10 cellular contexts compared by ENCODE assay signal in genomic region chr7:84196007-84196551, GRCh38. TPM values are rescaled to one million over a fixed set of nuclear protein-coding genes. Genes with fewer than 3 reads are reported as not detected.
DNase-seq lines count a peak whose midpoint lies in the region; ATAC-seq, FAIRE-seq and TF ChIP-seq lines count a peak whose summit lies in the region.
"Had no signal": no experiment of that assay in that cellular context is flagged by ENCODE, and none has a peak within 500 bp of the region (broad histone marks: within the 10 kb centered on the region; RNA-seq: fewer than 3 reads in every experiment).

No MANE protein-coding gene starts in this region.

- no peaks in the 10 kb centered on the region for H4K20me1 ChIP-seq in astrocyte (ENCODE audit: insufficient read depth, low read length)
- H4K20me1 ChIP-seq: BLaER1 had no signal

- no peak overlapping the region for H3K27ac Mint-ChIP-seq in activated CD4-positive, alpha-beta T cell treated with anti-CD3 and anti-CD28 coated beads for 36 hours
- H3K27ac Mint-ChIP-seq in activated CD4-positive, alpha-beta T cell treated with anti-CD3 and anti-CD28 coated beads, Interleukin-2, amount 10 ng/mL, durations not matched to agents 24 days and 14 days = no peak overlapping the region
- H3K27ac Mint-ChIP-seq in astrocyte (ENCODE audit: unreplicated experiment) = peak overlapping the region; percentile 83

- no peak overlapping the region for H3K4me3 Mint-ChIP-seq in activated CD4-positive, alpha-beta T cell treated with anti-CD3 and anti-CD28 coated beads for 36 hours
- no peak overlapping the region for H3K4me3 Mint-ChIP-seq in activated CD4-positive, alpha-beta T cell treated with anti-CD3 and anti-CD28 coated beads, Interleukin-2, amount 10 ng/mL, durations not matched to agents 24 days and 14 days
- peak overlapping the region; percentile 96 for H3K4me3 Mint-ChIP-seq in astrocyte (ENCODE audit: unreplicated experiment)

- peak overlapping the region; percentile 92 for H3K9ac ChIP-seq in astrocyte (ENCODE audit: low read length)
- no peak overlapping the region for H3K9ac ChIP-seq in iPS-18a (ENCODE audit: low read length)
- peak overlapping the region in 4 of 5 donors; percentile 3 to 73 (median 51) for H3K9ac ChIP-seq in subcutaneous abdominal adipose tissue (ENCODE audit: low read length in 5 of 5)
- H3K9ac ChIP-seq: BLaER1 had no signal

- H3K36me3 ChIP-seq in astrocyte (ENCODE audit: insufficient read depth, low read length) (no peaks in the 10 kb centered on the region), iPS-18a (ENCODE audit: control insufficient read depth, low read depth, low read length) (no peaks in the 10 kb centered on the region), subcutaneous abdominal adipose tissue (ENCODE audit: control insufficient read depth in 5 of 5, insufficient read depth in 5 of 5, low read length in 5 of 5) (no peaks in the 10 kb centered on the region)
- H3K36me3 ChIP-seq: BLaER1 had no signal

- H3K27ac ChIP-seq in astrocyte (ENCODE audit: low read depth, low read length) (peak overlapping the region; percentile 74), iPS-18a (ENCODE audit: low read length) (peak overlapping the region; percentile 46), subcutaneous abdominal adipose tissue (ENCODE audit: low read depth, low read length) (peak overlapping the region; percentile 13)
- H3K27ac ChIP-seq: BLaER1 had no signal

- ATAC-seq in activated CD4-positive, alpha-beta T cell treated with anti-CD3 and anti-CD28 coated beads for 36 hours = no peak
- ATAC-seq in GM18858 (IDR thresholded peaks at IDR 0.05; ENCODE audit: unreplicated experiment) = no peak

- H3K9me3 ChIP-seq in astrocyte (ENCODE audit: insufficient read depth, low read depth, low read length) (no peaks in the 10 kb centered on the region), iPS-18a (ENCODE audit: control insufficient read depth, low read depth, low read length) (no peaks in the 10 kb centered on the region), subcutaneous abdominal adipose tissue (ENCODE audit: control insufficient read depth in 5 of 5, low read length in 5 of 5) (no peaks in the 10 kb centered on the region)
- H3K9me3 ChIP-seq: BLaER1 had no signal

- H3K4me1 ChIP-seq in astrocyte (ENCODE audit: insufficient read depth, low read length) = peaks cover 17% of the 10 kb centered on the region
- H3K4me1 ChIP-seq in iPS-18a (ENCODE audit: control insufficient read depth, low read depth, low read length) = peaks cover 60% of the 10 kb centered on the region
- peaks cover 2 to 34% (median 16%) of the 10 kb centered on the region in 5 donors for H3K4me1 ChIP-seq in subcutaneous abdominal adipose tissue (ENCODE audit: control insufficient read depth in 5 of 5, insufficient read depth in 5 of 5, low read length in 5 of 5)
- H3K4me1 ChIP-seq: BLaER1 had no signal

- no peak for TF ChIP-seq CTCF in astrocyte (IDR thresholded peaks at IDR 0.05; ENCODE audit: insufficient read depth, low read depth, low read length)

- intact Hi-C loops in activated CD4-positive, alpha-beta T cell treated with anti-CD3 and anti-CD28 coated beads for 36 hours (cut with DNase I, micrococcal nuclease) = no loop called here
- intact Hi-C loops in activated CD4-positive, alpha-beta T cell treated with anti-CD3 and anti-CD28 coated beads, Interleukin-2, amount 10 ng/mL, durations not matched to agents 24 days and 14 days (cut with micrococcal nuclease) = no loop called here

- peak; percentile 7 for DNase-seq in activated CD4-positive, alpha-beta T cell treated with anti-CD3 and anti-CD28 coated beads for 36 hours
- DNase-seq in activated CD4-positive, alpha-beta T cell treated with anti-CD3 and anti-CD28 coated beads, Interleukin-2, amount 10 ng/mL, durations not matched to agents 24 days and 14 days = no peak
- peak; percentile 78 for DNase-seq in astrocyte (ENCODE audit: low read depth)
- DNase-seq in hepatic stellate cell (ENCODE audit: low spot score) = no peak
- no peak for DNase-seq in activated CD4-positive, alpha-beta T cell treated with anti-CD3 and anti-CD28 coated beads for 4 hours
- DNase-seq: activated CD4-positive, alpha-beta T cell treated with anti-CD3 and anti-CD28 coated beads, Interleukin-2, amount 50 U/mL, for 1 hour had no signal

- H3K4me3 ChIP-seq in astrocyte (ENCODE audit: insufficient read depth, low read depth, low read length) = peak overlapping the region; percentile 53
- H3K4me3 ChIP-seq in iPS-18a (ENCODE audit: low read length) = peak overlapping the region; percentile 96
- H3K4me3 ChIP-seq in subcutaneous abdominal adipose tissue (ENCODE audit: low read depth in 1 of 5, low read length in 5 of 5) = peak overlapping the region; percentile 63 to 86 (median 70)
- H3K4me3 ChIP-seq: BLaER1 had no signal

- H3K27me3 ChIP-seq in astrocyte (ENCODE audit: insufficient read depth, low read length) (no peaks in the 10 kb centered on the region), iPS-18a (ENCODE audit: control insufficient read depth, insufficient read depth, low read length) (no peaks in the 10 kb centered on the region), subcutaneous abdominal adipose tissue (ENCODE audit: control insufficient read depth in 5 of 5, insufficient read depth in 4 of 5, low read length in 5 of 5) (no peaks in the 10 kb centered on the region)
- H3K27me3 ChIP-seq: BLaER1 had no signal

- peaks cover 5% of the 10 kb centered on the region for H3K27me3 Mint-ChIP-seq in activated CD4-positive, alpha-beta T cell treated with anti-CD3 and anti-CD28 coated beads for 36 hours
- peaks cover 16% of the 10 kb centered on the region for H3K27me3 Mint-ChIP-seq in activated CD4-positive, alpha-beta T cell treated with anti-CD3 and anti-CD28 coated beads, Interleukin-2, amount 10 ng/mL, durations not matched to agents 24 days and 14 days
- no peaks in the 10 kb centered on the region for H3K27me3 Mint-ChIP-seq in astrocyte (ENCODE audit: low read depth, unreplicated experiment)

- H2AFZ ChIP-seq in astrocyte (ENCODE audit: low read depth, low read length) = peak overlapping the region; percentile 51

- H3K36me3 Mint-ChIP-seq in activated CD4-positive, alpha-beta T cell treated with anti-CD3 and anti-CD28 coated beads for 36 hours (ENCODE audit: low read depth) = no peaks in the 10 kb centered on the region
- no peaks in the 10 kb centered on the region for H3K36me3 Mint-ChIP-seq in activated CD4-positive, alpha-beta T cell treated with anti-CD3 and anti-CD28 coated beads, Interleukin-2, amount 10 ng/mL, durations not matched to agents 24 days and 14 days (ENCODE audit: low read depth)
- no peaks in the 10 kb centered on the region for H3K36me3 Mint-ChIP-seq in astrocyte (ENCODE audit: low read depth, unreplicated experiment)

- FAIRE-seq in astrocyte (lab: Jason Lieb, UNC) = no peak

- CTCF ChIA-PET in activated CD4-positive, alpha-beta T cell treated with anti-CD3 and anti-CD28 coated beads for 36 hours (lab: Charles Lee) = interaction anchor here (0.6 kb wide), 1 partner anchor 169 kb away, joined by 4 read pairs; no protein-coding TSS in a partner anchor

- POLR2A ChIA-PET in activated CD4-positive, alpha-beta T cell treated with anti-CD3 and anti-CD28 coated beads for 36 hours (lab: Charles Lee) = no interaction called here

- H3K79me2 ChIP-seq in astrocyte (ENCODE audit: insufficient read depth, low read length) = peaks cover 42% of the 10 kb centered on the region

- peak overlapping the region; percentile 92 for H3K4me2 ChIP-seq in astrocyte (ENCODE audit: low read length)
- H3K4me2 ChIP-seq: BLaER1 had no signal

- no peaks in the 10 kb centered on the region for H3K9me3 Mint-ChIP-seq in activated CD4-positive, alpha-beta T cell treated with anti-CD3 and anti-CD28 coated beads for 36 hours (ENCODE audit: low read depth)
- H3K9me3 Mint-ChIP-seq in activated CD4-positive, alpha-beta T cell treated with anti-CD3 and anti-CD28 coated beads, Interleukin-2, amount 10 ng/mL, durations not matched to agents 24 days and 14 days = no peaks in the 10 kb centered on the region
- H3K9me3 Mint-ChIP-seq in astrocyte (ENCODE audit: unreplicated experiment) = no peaks in the 10 kb centered on the region

- peaks cover 26% of the 10 kb centered on the region for H3K4me1 Mint-ChIP-seq in activated CD4-positive, alpha-beta T cell treated with anti-CD3 and anti-CD28 coated beads for 36 hours
- H3K4me1 Mint-ChIP-seq in activated CD4-positive, alpha-beta T cell treated with anti-CD3 and anti-CD28 coated beads, Interleukin-2, amount 10 ng/mL, durations not matched to agents 24 days and 14 days = peaks cover 24% of the 10 kb centered on the region
- peaks cover 24% of the 10 kb centered on the region for H3K4me1 Mint-ChIP-seq in astrocyte (ENCODE audit: low read depth, unreplicated experiment)

RNA-seq across cellular contexts. Expression of gene SEMA3A, which starts 1.5 kb away (rescaled TPM):
- total RNA-seq in activated CD4-positive, alpha-beta T cell treated with anti-CD3 and anti-CD28 coated beads for 36 hours = 1 to 10 TPM; 1.4 to 1.6 TPM
- 0.14 and 0.26 TPM in 2 replicates for total RNA-seq in activated CD4-positive, alpha-beta T cell treated with anti-CD3 and anti-CD28 coated beads, Interleukin-2, amount 10 ng/mL, durations not matched to agents 24 days and 14 days
- total RNA-seq in astrocyte = 22.0 and 31.3 TPM in 2 replicates

Comparison
In these comparisons a context has a peak if more than half of its experiments do, and no peak if none do; other contexts are left out.
1. DNase-seq: peak in activated CD4-positive, alpha-beta T cell treated with anti-CD3 and anti-CD28 coated beads for 36 hours (single experiment) and astrocyte (single experiment); none in activated CD4-positive, alpha-beta T cell treated with anti-CD3 and anti-CD28 coated beads, Interleukin-2, amount 10 ng/mL, durations not matched to agents 24 days and 14 days (single experiment), hepatic stellate cell (single experiment) and activated CD4-positive, alpha-beta T cell treated with anti-CD3 and anti-CD28 coated beads for 4 hours (0 of 2).
2. H3K27ac ChIP-seq: peak in every context shown above with its lines; median percentile 74 in astrocyte; 46 in iPS-18a; 13 in subcutaneous abdominal adipose tissue.
3. Peak in every context shown above with its lines, with median percentiles within 50 percentile points of each other: H3K4me3 ChIP-seq.